8 cellular contexts compared by ENCODE assay signal in genomic region chr3:38139652-38140051, GRCh38. TPM values are rescaled to one million over a fixed set of nuclear protein-coding genes. Genes with fewer than 3 reads are reported as not detected.
DNase-seq lines count a peak whose midpoint lies in the region; ATAC-seq, FAIRE-seq and TF ChIP-seq lines count a peak whose summit lies in the region.

No MANE protein-coding gene starts in this region.

- H3K36me3 ChIP-seq in HUES64 (ENCODE audit: insufficient read depth, low read length) = peaks cover 16% of the 10 kb centered on the region
- peaks cover 21 to 22% of the 10 kb centered on the region in 2 donors for H3K36me3 ChIP-seq in muscle layer of duodenum (ENCODE audit: control insufficient read depth in 1 of 2, insufficient read depth in 2 of 2, low read length in 2 of 2)
- no peaks in the 10 kb centered on the region for H3K36me3 ChIP-seq in SJCRH30

- no peak for FAIRE-seq in A549 (lab: Jason Lieb, UNC)

- H3K9ac ChIP-seq in HUES64 (ENCODE audit: low read depth, low read length) = 0 out of 2 replicates have a peak overlapping the region, but pooled peaks have one; percentile 89

- H3K9me3 ChIP-seq in A549 (no peaks in the 10 kb centered on the region), HUES64 (ENCODE audit: insufficient read depth, low read depth, low read length) (no peaks in the 10 kb centered on the region), muscle layer of duodenum (ENCODE audit: control insufficient read depth in 1 of 2, low read length in 2 of 2) (no peaks in the 10 kb centered on the region), SJCRH30 (replicated peaks) (no peaks in the 10 kb centered on the region)

- H3K27ac ChIP-seq in A549 (peak overlapping the region in 1 of 2 experiments; percentile 92; a peak in 3 of 6 replicates), HUES64 (ENCODE audit: low read depth, low read length) (no peak overlapping the region), muscle layer of duodenum (ENCODE audit: low read length) (peak overlapping the region; percentile 93), SJCRH30 (no peak overlapping the region)

- TF ChIP-seq CTCF in A549 (IDR thresholded peaks at IDR 0.05) = no peak
- TF ChIP-seq CTCF in choroid plexus epithelial cell (conservative IDR thresholded peaks at IDR 0.05; ENCODE audit: low read depth, low read length) = no peak
- no peak for TF ChIP-seq CTCF in GM20000 (IDR thresholded peaks at IDR 0.05; ENCODE audit: extremely low read depth, missing control alignments)

- ATAC-seq in A549 (no peak), HG03520 (IDR thresholded peaks at IDR 0.05; ENCODE audit: unreplicated experiment) (no peak), HG03521 (IDR thresholded peaks at IDR 0.05; ENCODE audit: unreplicated experiment) (no peak)

- peaks cover 22% of the 10 kb centered on the region for H3K4me1 ChIP-seq in A549
- H3K4me1 ChIP-seq in HUES64 (ENCODE audit: insufficient read depth, low read length) = peaks cover 3% of the 10 kb centered on the region; the same call in 1 of the 2 replicates
- H3K4me1 ChIP-seq in muscle layer of duodenum (ENCODE audit: control insufficient read depth in 1 of 2, insufficient read depth in 2 of 2, low read length in 2 of 2) = peaks cover 16 to 25% of the 10 kb centered on the region in 2 donors
- no peaks in the 10 kb centered on the region for H3K4me1 ChIP-seq in SJCRH30

- H3K4me3 ChIP-seq in A549 = no peak overlapping the region
- peak overlapping the region; percentile 89 for H3K4me3 ChIP-seq in HUES64 (ENCODE audit: low read length)
- peak overlapping the region; percentile 90 for H3K4me3 ChIP-seq in choroid plexus epithelial cell (ENCODE audit: low read depth, low read length)
- peak overlapping the region; percentile 87 to 89 for H3K4me3 ChIP-seq in muscle layer of duodenum (ENCODE audit: low read depth in 1 of 2, low read length in 2 of 2)
- no peak overlapping the region for H3K4me3 ChIP-seq in SJCRH30

- TF ChIP-seq POLR2A in A549 (IDR thresholded peaks at IDR 0.05; ENCODE audit: low read length) = no peak

- 87% methylated on average over 7 of the region's 7 CpGs for WGBS in A549 (ENCODE audit: missing lambda C conversion rate)
- WGBS in HUES64 = 92% methylated on average over 7 of the region's 7 CpGs

- POLR2A ChIA-PET in A549 (lab: Yijun Ruan, JAX) = interaction anchor here (4.0 kb wide), 1 partner anchor 25 kb away, joined by 75 read pairs; the partner anchor contains the start of gene OXSR1

- no peak for TF ChIP-seq RAD21 in A549 (conservative IDR thresholded peaks at IDR 0.05 in 1 of 2, IDR thresholded peaks at IDR 0.05 in 1 of 2)

- peaks cover 7% of the 10 kb centered on the region; the same call in 1 of the 2 replicates for H3K27me3 ChIP-seq in HUES64 (ENCODE audit: insufficient read depth, low read length)
- H3K27me3 ChIP-seq in muscle layer of duodenum (ENCODE audit: low read depth, low read length) = no peaks in the 10 kb centered on the region
- H3K27me3 ChIP-seq in SJCRH30 = no peaks in the 10 kb centered on the region

- H3K4me2 ChIP-seq in A549 = peak overlapping the region; percentile 95

- CTCF ChIA-PET in A549 (lab: Yijun Ruan, JAX) = interaction anchor here (0.7 kb wide), 2 partner anchors 14 to 136 kb away, joined by 3 read pairs; no protein-coding TSS in a partner anchor

- DNase-seq in A549 (ENCODE audit: low read depth in 1 of 2, low spot score in 1 of 2) (no peak), choroid plexus epithelial cell (ENCODE audit: low read depth) (no peak), SJCRH30 (no peak), GM20000 (ENCODE audit: low spot score) (no peak)

- TF ChIP-seq EP300 in A549 (IDR thresholded peaks at IDR 0.05) = no peak

TF ChIP-seq in A549, 52 proteins besides CTCF, POLR2A, EP300 and RAD21 (continues in another document):
- no peak for TF ChIP-seq MAX (IDR thresholded peaks at IDR 0.05)
- no peak for TF ChIP-seq POLR2AphosphoS2 (conservative IDR thresholded peaks at IDR 0.05; ENCODE audit: low read length)
- TF ChIP-seq TFCP2L1 (CRISPR knock-in tag; IDR thresholded peaks at IDR 0.05) = no peak
- TF ChIP-seq ESRRA (IDR thresholded peaks at IDR 0.05; ENCODE audit: borderline replicate concordance, low read length) = no peak
- no peak for TF ChIP-seq ZNF302 (CRISPR knock-in tag; IDR thresholded peaks at IDR 0.05)
- TF ChIP-seq NPAS2 (CRISPR knock-in tag; IDR thresholded peaks at IDR 0.05; ENCODE audit: borderline replicate concordance) = no peak
- TF ChIP-seq REST (IDR thresholded peaks at IDR 0.05) = no peak
- TF ChIP-seq ZFP36 (IDR thresholded peaks at IDR 0.05; ENCODE audit: borderline replicate concordance, partially characterized antibody) = no peak
- TF ChIP-seq MAZ (IDR thresholded peaks at IDR 0.05; ENCODE audit: borderline replicate concordance, low read depth, low read length) = no peak
- no peak for TF ChIP-seq ZSCAN20 (CRISPR knock-in tag; IDR thresholded peaks at IDR 0.05)
- no peak for TF ChIP-seq CEBPB (IDR thresholded peaks at IDR 0.05)
- TF ChIP-seq TP53 (CRISPR knock-in tag; IDR thresholded peaks at IDR 0.05) = no peak
- TF ChIP-seq FOXS1 (CRISPR knock-in tag; IDR thresholded peaks at IDR 0.05) = no peak
- TF ChIP-seq ATOH8 (CRISPR knock-in tag; IDR thresholded peaks at IDR 0.05; ENCODE audit: low read depth) = no peak
- TF ChIP-seq FOSL2 (IDR thresholded peaks at IDR 0.05) = no peak
- no peak for TF ChIP-seq FOSL2 (CRISPR knock-in tag; IDR thresholded peaks at IDR 0.05)
- TF ChIP-seq HOXB5 (CRISPR knock-in tag; IDR thresholded peaks at IDR 0.05) = no peak
- no peak for TF ChIP-seq JUN (IDR thresholded peaks at IDR 0.05)

RNA-seq across cellular contexts. Expression of gene MYD88, which starts 1.2 kb away (rescaled TPM):
- 16.8 and 34.1 TPM in 2 replicates for polyA plus RNA-seq in A549 (2011; rRNA removed)
- polyA plus RNA-seq in A549 (2012; cell fraction: cytosol; rRNA removed) = 17.7 and 20.8 TPM in 2 replicates
- polyA plus RNA-seq in A549 (2012; cell fraction: nucleus; rRNA removed) = 18.3 and 27.6 TPM in 2 replicates
- 20.8 to 24.7 TPM (median 22.3 TPM) in 3 replicates for polyA plus RNA-seq in A549 (2017; fragmentation: RNase III; extraction: RNeasy Plus Mini Kit Qiagen cat#74134 plus additional on column Dnase treatment)
- polyA minus RNA-seq in A549 (2011; rRNA and poly(A)+ RNA removed) = 31.4 and 49.5 TPM in 2 replicates
- 25.3 TPM for polyA plus RNA-seq in HUES64 (2013, experiment 1 of 2)
- 22.2 TPM for polyA plus RNA-seq in HUES64 (2013, experiment 2 of 2)
- total RNA-seq in SJCRH30 (2014; rRNA removed; shearing (Covaris generic)) = 2.5 and 2.7 TPM in 2 replicates

RNA-seq across cellular contexts. Expression of gene ACAA1, which starts 2.7 kb away (rescaled TPM):
- polyA plus RNA-seq in A549 (2011; rRNA removed) (34.8 and 36.8 TPM in 2 replicates), A549 (2017; fragmentation: RNase III; extraction: RNeasy Plus Mini Kit Qiagen cat#74134 plus additional on column Dnase treatment) (52.3 to 54.9 TPM (median 53.2 TPM) in 3 replicates)
- polyA plus RNA-seq in A549 (2012; cell fraction: cytosol; rRNA removed) = 62.4 and 68.2 TPM in 2 replicates
- 96.5 and 116 TPM in 2 replicates for polyA plus RNA-seq in A549 (2012; cell fraction: nucleus; rRNA removed)
- 43.0 and 44.9 TPM in 2 replicates for polyA minus RNA-seq in A549 (2011; rRNA and poly(A)+ RNA removed)
- polyA plus RNA-seq in HUES64 (2013, experiment 1 of 2) = 19.2 TPM
- 15.3 TPM for polyA plus RNA-seq in HUES64 (2013, experiment 2 of 2)
- total RNA-seq in SJCRH30 (2014; rRNA removed; shearing (Covaris generic)) = 14.9 and 15.0 TPM in 2 replicates

RNA-seq across cellular contexts. Expression of gene OXSR1, which starts 25.7 kb away (rescaled TPM):
- polyA plus RNA-seq in A549 (2011; rRNA removed) (40.1 and 44.0 TPM in 2 replicates), A549 (2017; fragmentation: RNase III; extraction: RNeasy Plus Mini Kit Qiagen cat#74134 plus additional on column Dnase treatment) (28.0 to 30.2 TPM (median 28.8 TPM) in 3 replicates)
- polyA plus RNA-seq in A549 (2012; cell fraction: cytosol; rRNA removed) = 12.9 and 16.7 TPM in 2 replicates
- polyA plus RNA-seq in A549 (2012; cell fraction: nucleus; rRNA removed) = 9.8 and 13.5 TPM in 2 replicates
- 27.1 and 27.9 TPM in 2 replicates for polyA minus RNA-seq in A549 (2011; rRNA and poly(A)+ RNA removed)
- polyA plus RNA-seq in HUES64 (2013, experiment 1 of 2) = 31.2 TPM
- 38.5 TPM for polyA plus RNA-seq in HUES64 (2013, experiment 2 of 2)
- total RNA-seq in SJCRH30 (2014; rRNA removed; shearing (Covaris generic)) = 27.9 and 31.6 TPM in 2 replicates

Comparison
In these comparisons a context has a peak if more than half of its experiments do, and no peak if none do; other contexts are left out.
1. H3K4me3 ChIP-seq: peak in HUES64 (single experiment), choroid plexus epithelial cell (single experiment) and muscle layer of duodenum (2 of 2); none in A549 (single experiment) and SJCRH30 (single experiment).